Comparison of ENCODE assay signal across 9 cellular contexts in the genomic region with DNA sequence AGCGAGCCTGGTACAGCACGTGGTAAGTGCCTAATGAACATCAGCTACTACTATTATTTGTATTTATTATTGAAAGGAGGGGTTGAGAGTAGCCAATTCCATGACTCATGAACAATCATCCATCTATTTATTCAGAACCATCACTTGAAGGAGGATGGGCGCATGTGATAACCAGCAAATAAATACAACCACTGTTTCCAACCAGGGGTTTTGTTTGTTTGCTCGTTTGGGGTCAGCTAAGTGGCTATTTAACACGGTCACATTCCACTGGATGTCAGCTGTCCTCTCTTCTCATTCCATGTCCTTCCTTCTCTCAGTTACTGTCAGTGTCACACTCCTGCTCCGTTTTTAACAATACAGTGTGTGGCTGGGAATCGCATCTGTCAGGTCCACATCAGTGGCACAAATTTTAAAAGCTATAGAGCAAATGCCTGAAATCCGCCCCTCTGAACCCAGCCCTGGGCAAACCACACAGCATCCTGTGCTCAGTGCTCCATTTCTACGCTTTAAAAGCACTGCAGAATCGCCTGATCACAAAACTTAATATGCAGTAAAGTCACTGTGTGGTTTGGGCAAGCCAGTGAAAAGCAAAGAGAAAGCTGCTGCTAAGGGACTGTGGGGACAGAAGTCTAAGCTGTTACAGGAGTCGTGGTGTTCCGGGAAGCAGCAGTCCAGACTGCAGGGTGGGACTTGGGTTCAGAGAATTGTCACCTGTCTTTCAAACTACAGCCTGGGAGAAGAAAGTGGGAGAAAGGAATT. TPM values are rescaled to one million over a fixed set of nuclear protein-coding genes. Genes with fewer than 3 reads are reported as not detected.
A peak's percentile ranks its signal among the peaks of the same experiment; 100 is the strongest.
DNase-seq lines count a peak whose midpoint lies in the region; ATAC-seq and TF ChIP-seq lines count a peak whose summit lies in the region.
"Had no signal": no experiment of that assay in that cellular context is flagged by ENCODE, and none has a peak within 500 bp of the region (broad histone marks: within the 10 kb centered on the region; RNA-seq: fewer than 3 reads in every experiment).

No MANE protein-coding gene starts in this region.

- H3K4me1 Mint-ChIP-seq in CD14-positive monocyte (peaks cover 93% of the 10 kb centered on the region), brain (peaks cover 87% of the 10 kb centered on the region)

- DNase-seq in CD14-positive monocyte (ENCODE audit: low spot score) (no peak), HL-60 (ENCODE audit: low read depth in 1 of 2, low spot score in 1 of 2) (no peak), GM10266 (ENCODE audit: extremely low spot score) (no peak), erythroblast (lab: John Stamatoyannopoulos, UW) (no peak)
- DNase-seq: T-helper 9 cell had no signal

- H3K4me1 ChIP-seq in muscle layer of colon (ENCODE audit: insufficient read depth, low read length): peaks cover 68% of the 10 kb centered on the region

- TF ChIP-seq POLR2A in erythroblast (IDR thresholded peaks at IDR 0.05; ENCODE audit: low read length): no peak

- ATAC-seq in GM21360 (IDR thresholded peaks at IDR 0.05; ENCODE audit: unreplicated experiment) (no peak), GM21723 (IDR thresholded peaks at IDR 0.05; ENCODE audit: unreplicated experiment) (no peak)

- no peak overlapping the region for H3K4me3 ChIP-seq in HL-60 (replicated peaks; ENCODE audit: insufficient read depth, low read length)
- H3K4me3 ChIP-seq in muscle layer of colon (ENCODE audit: low read depth in 1 of 2, low read length in 2 of 2): peak overlapping the region in 1 of 2 donors; percentile 36

- peak overlapping the region; percentile 42 to 93 (median 88) for H3K27ac Mint-ChIP-seq in CD14-positive monocyte
- H3K27ac Mint-ChIP-seq in brain: peak overlapping the region; percentile 19 to 82 (median 64)

- intact Hi-C loops in CD14-positive monocyte (cut with micrococcal nuclease): loop anchor here (10.0 kb wide), 3 partner anchors 47 to 457 kb away; a partner anchor contains a TSS

- TF ChIP-seq CTCF in CD14-positive monocyte (IDR thresholded peaks at IDR 0.05) (no peak), HL-60 (IDR thresholded peaks at IDR 0.05; ENCODE audit: insufficient read depth, low read length) (no peak), brain (conservative IDR thresholded peaks at IDR 0.05) (no peak), GM10266 (IDR thresholded peaks at IDR 0.05; ENCODE audit: control insufficient read depth, insufficient read depth, low read depth, missing control alignments) (no peak)

- H3K27ac ChIP-seq in HL-60 (replicated peaks): peak overlapping the region; percentile 78
- H3K27ac ChIP-seq in muscle layer of colon (ENCODE audit: low read depth, low read length): no peak overlapping the region

- H3K36me3 ChIP-seq in muscle layer of colon (ENCODE audit: insufficient read depth, low read length): no peaks in the 10 kb centered on the region

- H3K4me3 Mint-ChIP-seq in CD14-positive monocyte: peak overlapping the region; percentile 60 to 80
- H3K4me3 Mint-ChIP-seq in brain: peak overlapping the region in 4 of 5 experiments; percentile 13 to 73 (median 34)

- H3K27me3 ChIP-seq in HL-60 (ENCODE audit: insufficient read depth, poor library complexity, severe bottlenecking): no peaks in the 10 kb centered on the region
- no peaks in the 10 kb centered on the region for H3K27me3 ChIP-seq in muscle layer of colon (ENCODE audit: control insufficient read depth in 1 of 2, insufficient read depth in 2 of 2, low read length in 2 of 2)

- peaks cover 37 to 53% of the 10 kb centered on the region in 2 donors for H3K36me3 Mint-ChIP-seq in CD14-positive monocyte
- H3K36me3 Mint-ChIP-seq in brain: peaks cover 16% of the 10 kb centered on the region

- peak overlapping the region; percentile 22 for H3K9ac ChIP-seq in muscle layer of colon (ENCODE audit: low read length)

- H3K27me3 Mint-ChIP-seq in CD14-positive monocyte (ENCODE audit: low read depth in 3 of 3): peaks cover 0 to 3% (median 0%) of the 10 kb centered on the region in 3 donors
- H3K27me3 Mint-ChIP-seq in brain: peaks cover 3% of the 10 kb centered on the region

- H3K9me3 Mint-ChIP-seq in CD14-positive monocyte (peaks cover 0 to 12% (median 0%) of the 10 kb centered on the region in 7 donors), brain (peaks cover 0 to 7% (median 0%) of the 10 kb centered on the region in 5 experiments)

- H3K9me3 ChIP-seq in muscle layer of colon (ENCODE audit: low read length): no peaks in the 10 kb centered on the region

RNA-seq across cellular contexts. Expression of a gene that starts 8.5 kb away (rescaled TPM):
- polyA plus RNA-seq in CD14-positive monocyte: 1 to 10 TPM; 1.7 to 3.0 TPM
- polyA plus RNA-seq in brain (ENCODE audit: insufficient read depth, low read depth, low replicate concordance): 44.2 TPM

Comparison
In these comparisons a context has a peak if more than half of its experiments do, and no peak if none do; other contexts are left out.
1. RNA of a gene that starts 8.5 kb away (polyA plus RNA-seq): 44.2 TPM in brain (single experiment); 1.7 to 3.0 TPM in CD14-positive monocyte; every median in the first group is over 10 times any median in the second.